In genomic region chr13:19959831-19960672, GRCh38 we compare ENCODE assay signal across 8 cellular contexts. TPM values are rescaled to one million over a fixed set of nuclear protein-coding genes. Genes with fewer than 3 reads are reported as not detected.
DNase-seq lines count a peak whose midpoint lies in the region; ATAC-seq, FAIRE-seq and TF ChIP-seq lines count a peak whose summit lies in the region.

No MANE protein-coding gene starts in this region.

- TF ChIP-seq EP300 in HepG2 (IDR thresholded peaks at IDR 0.05; ENCODE audit: low read depth in 2 of 2, low read length in 2 of 2): no peak
- no peak for TF ChIP-seq EP300 in HepG2 (CRISPR knock-in tag; IDR thresholded peaks at IDR 0.05; ENCODE audit: borderline replicate concordance)

- 3% methylated on average over 7 of the region's 14 CpGs for whole genome bisulfite sequencing in HepG2 (ENCODE audit: low lambda C conversion rate)

- H3K4me1 ChIP-seq in HepG2 (ENCODE audit: insufficient read depth, low read length): peaks cover 28% of the 10 kb centered on the region

- peak; percentile 68; the same call in 1 of the 2 replicates for TF ChIP-seq RAD21 in HepG2 (CRISPR knock-in tag; IDR thresholded peaks at IDR 0.05)

- H3K4me2 ChIP-seq in HepG2 (ENCODE audit: low read depth, low read length): peak overlapping the region; percentile 91

- H3K36me3 ChIP-seq in HepG2 (replicated peaks in 1 of 2; ENCODE audit: control insufficient read depth in 1 of 2, insufficient read depth in 2 of 2, low read length in 2 of 2): peaks cover 0 to 16% of the 10 kb centered on the region in 2 experiments; a peak in 2 of 5 replicates

- peaks cover 27% of the 10 kb centered on the region for H3K4me1 Mint-ChIP-seq in activated CD4-positive, alpha-beta T cell treated with anti-CD3 and anti-CD28 coated beads, Interleukin-2, amount 10 ng/mL, durations not matched to agents 7 days and 5 days
- H3K4me1 Mint-ChIP-seq in dendritic cell treated with granulocyte-macrophage colony-stimulating factor and Interleukin-4, amounts not matched to agents 40 ng/mL and 50 ng/mL, for 4 days (ENCODE audit: low read depth): peaks cover 24% of the 10 kb centered on the region

- CTCF ChIA-PET in activated CD4-positive, alpha-beta T cell treated with anti-CD3 and anti-CD28 coated beads, Interleukin-2, amount 10 ng/mL, durations not matched to agents 7 days and 5 days (lab: Charles Lee): interaction anchor here (0.5 to 1.2 kb wide), 8 partner anchors 11 to 168 kb away, joined by 3 to 5 read pairs (median 3); no protein-coding TSS in a partner anchor
- CTCF ChIA-PET in HepG2 (lab: Yijun Ruan, JAX; ENCODE audit: low intra/inter-chr PET ratio, low total read pairs): interaction anchor here (1.5 kb wide), 1 partner anchor 33 kb away, joined by 3 read pairs; no protein-coding TSS in a partner anchor

- peak overlapping the region; percentile 94 for H3K4me3 Mint-ChIP-seq in activated CD4-positive, alpha-beta T cell treated with anti-CD3 and anti-CD28 coated beads, Interleukin-2, amount 10 ng/mL, durations not matched to agents 7 days and 5 days
- peak overlapping the region; percentile 89 for H3K4me3 Mint-ChIP-seq in dendritic cell treated with granulocyte-macrophage colony-stimulating factor and Interleukin-4, amounts not matched to agents 40 ng/mL and 50 ng/mL, for 4 days

- BruUV-seq in HepG2 (replicated peaks; lab: Mats Ljungman, UMichigan): no TSS peak

- intact Hi-C loops in dendritic cell treated with granulocyte-macrophage colony-stimulating factor and Interleukin-4, amounts not matched to agents 40 ng/mL and 50 ng/mL, for 4 days (cut with micrococcal nuclease): loop anchor here (2.0 kb wide), 2 partner anchors 95 to 177 kb away; partner anchors contain the start of gene PSPC1
- intact Hi-C loops in HepG2 (cut with micrococcal nuclease; ENCODE audit: unreplicated experiment): loop anchor here (5.0 kb wide), 4 partner anchors 33 to 202 kb away; partner anchors contain the start of genes GJA3, PSPC1 and ZMYM5

- in situ Hi-C loops in HepG2 (cut with HindIII; ENCODE audit: extremely low pct_ligation_motif_present, low pct_unique_long_range_greater_than_20kb): no loop called here

- peak in 1 of 2 experiments; percentile 44; a peak in 1 of 4 replicates for TF ChIP-seq POLR2A in HepG2 (IDR thresholded peaks at IDR 0.05; ENCODE audit: insufficient read depth in 1 of 2, low read depth in 2 of 2, low read length in 2 of 2)

- peaks cover 5% of the 10 kb centered on the region for H3K27me3 Mint-ChIP-seq in activated CD4-positive, alpha-beta T cell treated with anti-CD3 and anti-CD28 coated beads, Interleukin-2, amount 10 ng/mL, durations not matched to agents 7 days and 5 days
- H3K27me3 Mint-ChIP-seq in dendritic cell treated with granulocyte-macrophage colony-stimulating factor and Interleukin-4, amounts not matched to agents 40 ng/mL and 50 ng/mL, for 4 days: no peaks in the 10 kb centered on the region

- no peak overlapping the region for H2AFZ ChIP-seq in HepG2 (ENCODE audit: low read length)

- peak overlapping the region; percentile 98 for H3K27ac Mint-ChIP-seq in activated CD4-positive, alpha-beta T cell treated with anti-CD3 and anti-CD28 coated beads, Interleukin-2, amount 10 ng/mL, durations not matched to agents 7 days and 5 days
- peak overlapping the region; percentile 96 for H3K27ac Mint-ChIP-seq in dendritic cell treated with granulocyte-macrophage colony-stimulating factor and Interleukin-4, amounts not matched to agents 40 ng/mL and 50 ng/mL, for 4 days

- H3K36me3 Mint-ChIP-seq in activated CD4-positive, alpha-beta T cell treated with anti-CD3 and anti-CD28 coated beads, Interleukin-2, amount 10 ng/mL, durations not matched to agents 7 days and 5 days (ENCODE audit: low read depth): peaks cover 10% of the 10 kb centered on the region
- peaks cover 29% of the 10 kb centered on the region for H3K36me3 Mint-ChIP-seq in dendritic cell treated with granulocyte-macrophage colony-stimulating factor and Interleukin-4, amounts not matched to agents 40 ng/mL and 50 ng/mL, for 4 days (ENCODE audit: low read depth)

- peak overlapping the region; percentile 75 to 97 (median 96) for H3K4me3 ChIP-seq in HepG2 (replicated peaks in 1 of 3; ENCODE audit: insufficient read depth in 1 of 3, low read depth in 2 of 3, low read length in 3 of 3)

- peak overlapping the region; percentile 85 for H3K9ac ChIP-seq in HepG2 (ENCODE audit: insufficient read depth, low read depth, low read length)

- H3K9me3 ChIP-seq in HepG2 (ENCODE audit: low read length): no peaks in the 10 kb centered on the region

- peak overlapping the region; percentile 81 for H3K27ac ChIP-seq in HepG2 (ENCODE audit: extremely low read length, insufficient read depth, low read length)

- peak; percentile 87 for FAIRE-seq in HepG2 (lab: Jason Lieb, UNC)

- DNase-seq in C1 segment of cervical spinal cord (lab: John Stamatoyannopoulos, UW) (peak; percentile 7 to 81 (median 68)), NCI-H526 (lab: John Stamatoyannopoulos, UW) (peak; percentile 97 to 99), HepG2 (ENCODE audit: low spot score) (peak; percentile 90)
- DNase-seq in activated CD4-positive, alpha-beta T cell treated with anti-CD3 and anti-CD28 coated beads, Interleukin-2, amount 10 ng/mL, durations not matched to agents 7 days and 5 days: peak; percentile 92
- peak; percentile 83 for DNase-seq in stimulated activated CD4-positive, alpha-beta T cell treated with anti-CD3 and anti-CD28 coated beads, Interleukin-4, amount 100 ng/mL, for 1 hour

- TF ChIP-seq CTCF in HepG2 (CRISPR knock-in tag; IDR thresholded peaks at IDR 0.05): peak; percentile 82

- POLR2A ChIA-PET in activated CD4-positive, alpha-beta T cell treated with anti-CD3 and anti-CD28 coated beads, Interleukin-2, amount 10 ng/mL, durations not matched to agents 7 days and 5 days (lab: Charles Lee): no interaction called here
- POLR2A ChIA-PET in HepG2 (lab: Yijun Ruan, JAX): no interaction called here

- no peaks in the 10 kb centered on the region; a peak in 1 of 5 replicates for H3K27me3 ChIP-seq in HepG2 (ENCODE audit: control insufficient read depth in 1 of 2, insufficient read depth in 2 of 2, low read length in 2 of 2)

- H3K9me3 Mint-ChIP-seq in activated CD4-positive, alpha-beta T cell treated with anti-CD3 and anti-CD28 coated beads, Interleukin-2, amount 10 ng/mL, durations not matched to agents 7 days and 5 days: no peaks in the 10 kb centered on the region
- no peaks in the 10 kb centered on the region for H3K9me3 Mint-ChIP-seq in dendritic cell treated with granulocyte-macrophage colony-stimulating factor and Interleukin-4, amounts not matched to agents 40 ng/mL and 50 ng/mL, for 4 days

- peak; percentile 33 for ATAC-seq in GM19324 (IDR thresholded peaks at IDR 0.05; ENCODE audit: low FRiP score, unreplicated experiment)
- peak; percentile 36 for ATAC-seq in HG03520 (IDR thresholded peaks at IDR 0.05; ENCODE audit: unreplicated experiment)
- peak; percentile 82 for ATAC-seq in HepG2

- H3K79me2 ChIP-seq in HepG2 (ENCODE audit: insufficient read depth, low read length): peaks cover 49% of the 10 kb centered on the region

- H4K20me1 ChIP-seq in HepG2 (ENCODE audit: insufficient read depth, low read length): peaks cover 26% of the 10 kb centered on the region

TF ChIP-seq in HepG2, 621 proteins besides CTCF, POLR2A, EP300 and RAD21 (continues in another document):
- TF ChIP-seq KLF16 (CRISPR knock-in tag; IDR thresholded peaks at IDR 0.05): peak in 1 of 2 experiments; percentile 42; a peak in 1 of 4 replicates
- TF ChIP-seq YEATS2 (CRISPR knock-in tag; IDR thresholded peaks at IDR 0.05; ENCODE audit: borderline replicate concordance): no peak
- TF ChIP-seq ZNF317 (CRISPR knock-in tag; IDR thresholded peaks at IDR 0.05): no peak
- TF ChIP-seq THAP11 (CRISPR knock-in tag; IDR thresholded peaks at IDR 0.05): 0 out of 2 replicates have a peak, but pooled peaks have one; percentile 7
- 0 out of 2 replicates have a peak, but pooled peaks have one; percentile 19 for TF ChIP-seq MED1 (CRISPR knock-in tag; IDR thresholded peaks at IDR 0.05)
- TF ChIP-seq ZNF3 (CRISPR knock-in tag; IDR thresholded peaks at IDR 0.05): 0 out of 2 replicates have a peak, but pooled peaks have one; percentile 18
- TF ChIP-seq SAP130 (CRISPR knock-in tag; IDR thresholded peaks at IDR 0.05; ENCODE audit: low read depth): peak; percentile 84
- TF ChIP-seq HNRNPUL1 (IDR thresholded peaks at IDR 0.05; ENCODE audit: low read depth, low read length): no peak

RNA-seq across cellular contexts. Expression of gene ZMYM2, which starts 1.5 kb away (rescaled TPM):
- 10 to 100 TPM; 41.5 to 46.7 TPM for total RNA-seq in activated CD4-positive, alpha-beta T cell treated with anti-CD3 and anti-CD28 coated beads, Interleukin-2, amount 10 ng/mL, durations not matched to agents 7 days and 5 days
- total RNA-seq in HepG2 (2016; rRNA removed; fragmentation: Illumina TruSeq; extraction: Trizol): 40.8 and 56.9 TPM in 2 replicates
- 25.6 and 27.3 TPM in 2 replicates for total RNA-seq in HepG2 (2016; cell fraction: cytosol; rRNA removed; fragmentation: Illumina TruSeq; extraction: Trizol; ENCODE audit: low read depth)
- total RNA-seq in HepG2 (2016; cell fraction: insoluble cytoplasmic fraction; rRNA removed; fragmentation: Illumina TruSeq; extraction: Trizol): 35.9 and 53.3 TPM in 2 replicates
- total RNA-seq in HepG2 (2016; cell fraction: membrane; rRNA removed; fragmentation: Illumina TruSeq; extraction: Trizol): 22.6 and 25.0 TPM in 2 replicates
- total RNA-seq in HepG2 (2016; cell fraction: nucleus; rRNA removed; fragmentation: Illumina TruSeq; extraction: Trizol): 52.3 and 58.3 TPM in 2 replicates
- 17.6 and 22.4 TPM in 2 replicates for polyA plus RNA-seq in HepG2 (2011; rRNA removed)
- polyA plus RNA-seq in HepG2 (2011; cell fraction: cytosol; rRNA removed): 5.8 and 9.5 TPM in 2 replicates
- 18.4 and 22.9 TPM in 2 replicates for polyA plus RNA-seq in HepG2 (2011; cell fraction: nucleus; rRNA removed)
- polyA plus RNA-seq in HepG2 (2012): 22.2 and 23.4 TPM in 2 replicates
- 1.1 and 1.3 TPM in 2 replicates for polyA plus RNA-seq in HepG2 (2016; cell fraction: cytosol; fragmentation: Illumina TruSeq; extraction: Trizol; ENCODE audit: low read depth)
- 29.7 and 36.6 TPM in 2 replicates for polyA plus RNA-seq in HepG2 (2016; cell fraction: insoluble cytoplasmic fraction; fragmentation: Illumina TruSeq; extraction: Trizol; ENCODE audit: low read depth)
- polyA plus RNA-seq in HepG2 (2016; cell fraction: membrane; fragmentation: Illumina TruSeq; extraction: Trizol; ENCODE audit: low read depth): 2.9 and 3.6 TPM in 2 replicates
- polyA plus RNA-seq in HepG2 (2016; cell fraction: nucleus; fragmentation: Illumina TruSeq; extraction: Trizol; ENCODE audit: insufficient read depth, low read depth): 58.5 and 61.6 TPM in 2 replicates
- polyA minus RNA-seq in HepG2 (2011; rRNA and poly(A)+ RNA removed; ENCODE audit: low replicate concordance): 17.1 and 26.7 TPM in 2 replicates
- 32.5 and 37.8 TPM in 2 replicates for polyA minus RNA-seq in HepG2 (2011; cell fraction: cytosol; rRNA and poly(A)+ RNA removed)
- polyA minus RNA-seq in HepG2 (2011; cell fraction: nucleus; rRNA and poly(A)+ RNA removed): 139 and 147 TPM in 2 replicates

Comparison
In these comparisons a context has a peak if more than half of its experiments do, and no peak if none do; other contexts are left out.
1. Peak in every context shown above with its lines: DNase-seq, ATAC-seq, H3K4me3 ChIP-seq and H3K27ac ChIP-seq.